ENCODE assay signal across 18 cellular contexts in genomic region chr17:69945698-69946185, GRCh38.
DNase-seq lines count a peak whose midpoint lies in the region; ATAC-seq and TF ChIP-seq lines count a peak whose summit lies in the region.
"Had no signal": no experiment of that assay in that cellular context is flagged by ENCODE, and none has a peak within 500 bp of the region (broad histone marks: within the 10 kb centered on the region; RNA-seq: fewer than 3 reads in every experiment).

No MANE protein-coding gene starts in this region.

- no peak overlapping the region for H3K4me3 ChIP-seq in retinal pigment epithelial cell (ENCODE audit: low read length)
- H3K4me3 ChIP-seq: breast epithelium, suprapubic skin had no signal

- DNase-seq in EH (ENCODE audit: low read depth) (peak; percentile 33), astrocyte of the hippocampus (ENCODE audit: low read depth, low spot score) (peak; percentile 53), glomerular visceral epithelial cell (ENCODE audit: extremely low spot score) (peak; percentile 18), retinal pigment epithelial cell (ENCODE audit: low read depth) (peak; percentile 8), HT-29 (ENCODE audit: low spot score) (no peak)
- DNase-seq: AML-193; COR-L47; dermis blood vessel endothelial cell; DND-41; immature natural killer cell; Kasumi-1; NCI-H1105; NCI-H510A treated with DMSO at 0.1 percent for 48 hours; stimulated activated CD4-positive, alpha-beta T cell treated with anti-CD3 and anti-CD28 coated beads, Interleukin-15, amount 100 ng/mL, for 24 hours had no signal

- ATAC-seq in HG02970 (IDR thresholded peaks at IDR 0.05; ENCODE audit: low FRiP score, unreplicated experiment) (no peak), GM19351 (IDR thresholded peaks at IDR 0.05; ENCODE audit: unreplicated experiment) (no peak)

- no peak for TF ChIP-seq CTCF in retinal pigment epithelial cell (conservative IDR thresholded peaks at IDR 0.05; ENCODE audit: low read depth, low read length)
